In genomic region chr4:108940086-108941033, GRCh38 we compare ENCODE assay signal across 18 cellular contexts.
A peak's percentile ranks its signal among the peaks of the same experiment; 100 is the strongest.
DNase-seq lines count a peak whose midpoint lies in the region; ATAC-seq and TF ChIP-seq lines count a peak whose summit lies in the region.
"Had no signal": no experiment of that assay in that cellular context is flagged by ENCODE, and none has a peak within 500 bp of the region (broad histone marks: within the 10 kb centered on the region; RNA-seq: fewer than 3 reads in every experiment).

No MANE protein-coding gene starts in this region.

- H3K4me1 ChIP-seq in CD8-positive, alpha-beta T cell (ENCODE audit: insufficient read depth, low read length): no peaks in the 10 kb centered on the region
- H3K4me1 ChIP-seq: right atrium auricular region had no signal

- H3K27me3 Mint-ChIP-seq in activated CD4-positive, alpha-beta T cell treated with anti-CD3 and anti-CD28 coated beads, Interleukin-2, amount 10 ng/mL, durations not matched to agents 7 days and 5 days: peaks cover 7% of the 10 kb centered on the region
- H3K27me3 Mint-ChIP-seq in CD8-positive, alpha-beta T cell (ENCODE audit: low read depth): peaks cover 2% of the 10 kb centered on the region
- H3K27me3 Mint-ChIP-seq: stimulated activated naive CD8-positive, alpha-beta T cell treated with anti-CD3 and anti-CD28 coated beads, Interleukin-15, amount 100 ng/mL, for 72 hours had no signal

- no peaks in the 10 kb centered on the region for H3K9me3 Mint-ChIP-seq in activated CD4-positive, alpha-beta T cell treated with anti-CD3 and anti-CD28 coated beads, Interleukin-2, amount 10 ng/mL, durations not matched to agents 7 days and 5 days
- no peaks in the 10 kb centered on the region for H3K9me3 Mint-ChIP-seq in CD8-positive, alpha-beta T cell
- H3K9me3 Mint-ChIP-seq: stimulated activated naive CD8-positive, alpha-beta T cell treated with anti-CD3 and anti-CD28 coated beads, Interleukin-15, amount 100 ng/mL, for 72 hours had no signal

- H3K4me3 ChIP-seq in epithelial cell of proximal tubule (ENCODE audit: low read depth, low read length): no peak overlapping the region
- no peak overlapping the region for H3K4me3 ChIP-seq in CD8-positive, alpha-beta T cell (ENCODE audit: low read depth, low read length)
- H3K4me3 ChIP-seq: BLaER1 treated with 17β-estradiol and CSF1 and Interleukin-3, amounts not matched to agents 10 nM and 100 nM; heart left ventricle; right atrium auricular region had no signal

- DNase-seq in NCI-H2107 treated with DMSO at 0.1 percent for 48 hours (lab: John Stamatoyannopoulos, UW; ENCODE audit: unreplicated experiment) (peak; percentile 12), NCI-H2107 (lab: John Stamatoyannopoulos, UW) (no peak), NCI-H526 treated with DMSO at 0.1 percent for 48 hours (lab: John Stamatoyannopoulos, UW) (peak; percentile 25), epithelial cell of proximal tubule (ENCODE audit: low read depth) (peak; percentile 0), renal cortical epithelial cell (ENCODE audit: low read depth) (peak; percentile 62), OCI-M1 (lab: John Stamatoyannopoulos, UW) (no peak)
- no peak for DNase-seq in activated CD4-positive, alpha-beta T cell treated with anti-CD3 and anti-CD28 coated beads, Interleukin-2, amount 10 ng/mL, durations not matched to agents 7 days and 5 days
- DNase-seq in CD8-positive, alpha-beta T cell: no peak
- DNase-seq: 8988T; activated CD8-positive, alpha-beta memory T cell treated with anti-CD3 and anti-CD28 coated beads, Interleukin-2, amount 10 ng/mL, durations not matched to agents 7 days and 5 days; heart left ventricle; left cardiac atrium; NCI-H1092; SIG-M5; stimulated activated naive CD8-positive, alpha-beta T cell treated with anti-CD3 and anti-CD28 coated beads, Interleukin-15, amount 100 ng/mL, for 72 hours had no signal

- POLR2A ChIA-PET in activated CD4-positive, alpha-beta T cell treated with anti-CD3 and anti-CD28 coated beads, Interleukin-2, amount 10 ng/mL, durations not matched to agents 7 days and 5 days (lab: Charles Lee): no interaction called here
- POLR2A ChIA-PET in CD8-positive, alpha-beta T cell (lab: Charles Lee): no interaction called here

- no peaks in the 10 kb centered on the region for H3K36me3 Mint-ChIP-seq in activated CD4-positive, alpha-beta T cell treated with anti-CD3 and anti-CD28 coated beads, Interleukin-2, amount 10 ng/mL, durations not matched to agents 7 days and 5 days (ENCODE audit: low read depth)
- H3K36me3 Mint-ChIP-seq in CD8-positive, alpha-beta T cell: no peaks in the 10 kb centered on the region
- H3K36me3 Mint-ChIP-seq: activated CD8-positive, alpha-beta memory T cell treated with anti-CD3 and anti-CD28 coated beads, Interleukin-2, amount 10 ng/mL, durations not matched to agents 7 days and 5 days had no signal

- H3K4me3 Mint-ChIP-seq in activated CD4-positive, alpha-beta T cell treated with anti-CD3 and anti-CD28 coated beads, Interleukin-2, amount 10 ng/mL, durations not matched to agents 7 days and 5 days: no peak overlapping the region
- H3K4me3 Mint-ChIP-seq in CD8-positive, alpha-beta T cell: no peak overlapping the region
- H3K4me3 Mint-ChIP-seq: activated CD8-positive, alpha-beta memory T cell treated with anti-CD3 and anti-CD28 coated beads, Interleukin-2, amount 10 ng/mL, durations not matched to agents 7 days and 5 days; stimulated activated naive CD8-positive, alpha-beta T cell treated with anti-CD3 and anti-CD28 coated beads, Interleukin-15, amount 100 ng/mL, for 72 hours had no signal

- H3K27ac ChIP-seq in CD8-positive, alpha-beta T cell (ENCODE audit: low read depth, low read length): no peak overlapping the region
- H3K27ac ChIP-seq: BLaER1 treated with 17β-estradiol and CSF1 and Interleukin-3, amounts not matched to agents 10 nM and 100 nM; heart left ventricle; neutrophil; right atrium auricular region had no signal

- no peaks in the 10 kb centered on the region for H3K4me1 Mint-ChIP-seq in activated CD4-positive, alpha-beta T cell treated with anti-CD3 and anti-CD28 coated beads, Interleukin-2, amount 10 ng/mL, durations not matched to agents 7 days and 5 days
- H3K4me1 Mint-ChIP-seq in CD8-positive, alpha-beta T cell (ENCODE audit: low read depth): no peaks in the 10 kb centered on the region
- H3K4me1 Mint-ChIP-seq: activated CD8-positive, alpha-beta memory T cell treated with anti-CD3 and anti-CD28 coated beads, Interleukin-2, amount 10 ng/mL, durations not matched to agents 7 days and 5 days had no signal

- H3K27ac Mint-ChIP-seq in activated CD4-positive, alpha-beta T cell treated with anti-CD3 and anti-CD28 coated beads, Interleukin-2, amount 10 ng/mL, durations not matched to agents 7 days and 5 days: no peak overlapping the region
- no peak overlapping the region for H3K27ac Mint-ChIP-seq in CD8-positive, alpha-beta T cell
- H3K27ac Mint-ChIP-seq: activated CD8-positive, alpha-beta memory T cell treated with anti-CD3 and anti-CD28 coated beads, Interleukin-2, amount 10 ng/mL, durations not matched to agents 7 days and 5 days; stimulated activated naive CD8-positive, alpha-beta T cell treated with anti-CD3 and anti-CD28 coated beads, Interleukin-15, amount 100 ng/mL, for 72 hours had no signal

- no peaks in the 10 kb centered on the region for H3K27me3 ChIP-seq in CD8-positive, alpha-beta T cell (ENCODE audit: insufficient read depth, low read length)
- H3K27me3 ChIP-seq: BLaER1 treated with 17β-estradiol and CSF1 and Interleukin-3, amounts not matched to agents 10 nM and 100 nM; heart left ventricle; neutrophil; right atrium auricular region had no signal

- CTCF ChIA-PET in activated CD4-positive, alpha-beta T cell treated with anti-CD3 and anti-CD28 coated beads, Interleukin-2, amount 10 ng/mL, durations not matched to agents 7 days and 5 days (lab: Charles Lee): no interaction called here
- CTCF ChIA-PET in CD8-positive, alpha-beta T cell (lab: Charles Lee): no interaction called here

- H3K9me3 ChIP-seq in CD8-positive, alpha-beta T cell (ENCODE audit: low read length): no peaks in the 10 kb centered on the region
- H3K9me3 ChIP-seq: BLaER1 treated with 17β-estradiol and CSF1 and Interleukin-3, amounts not matched to agents 10 nM and 100 nM; heart left ventricle; neutrophil; right atrium auricular region had no signal

- TF ChIP-seq CTCF in epithelial cell of proximal tubule (conservative IDR thresholded peaks at IDR 0.05; ENCODE audit: low read depth, low read length): no peak
- TF ChIP-seq CTCF in CD8-positive, alpha-beta T cell (IDR thresholded peaks at IDR 0.05): no peak

- intact Hi-C loops in CD8-positive, alpha-beta T cell (cut with DNase I, micrococcal nuclease): no loop called here

- no peaks in the 10 kb centered on the region for H3K36me3 ChIP-seq in CD8-positive, alpha-beta T cell (ENCODE audit: insufficient read depth, low read length)
- H3K36me3 ChIP-seq: BLaER1 treated with 17β-estradiol and CSF1 and Interleukin-3, amounts not matched to agents 10 nM and 100 nM; heart left ventricle; neutrophil; right atrium auricular region had no signal

- no peak for ATAC-seq in CD8-positive, alpha-beta T cell
- ATAC-seq: activated CD8-positive, alpha-beta memory T cell treated with anti-CD3 and anti-CD28 coated beads, Interleukin-2, amount 10 ng/mL, durations not matched to agents 7 days and 5 days; heart left ventricle; left cardiac atrium; stimulated activated naive CD8-positive, alpha-beta T cell treated with anti-CD3 and anti-CD28 coated beads, Interleukin-15, amount 100 ng/mL, for 72 hours had no signal

Comparison
In these comparisons a context has a peak if more than half of its experiments do, and no peak if none do; other contexts are left out.
1. DNase-seq: peak in NCI-H2107 treated with DMSO at 0.1 percent for 48 hours (single experiment), NCI-H526 treated with DMSO at 0.1 percent for 48 hours (single experiment), epithelial cell of proximal tubule (single experiment) and renal cortical epithelial cell (single experiment); none in NCI-H2107 (single experiment), activated CD4-positive, alpha-beta T cell treated with anti-CD3 and anti-CD28 coated beads, Interleukin-2, amount 10 ng/mL, durations not matched to agents 7 days and 5 days (single experiment), OCI-M1 (single experiment) and CD8-positive, alpha-beta T cell (0 of 7).